ENCODE assay signal across 1 cellular context in the genomic region with DNA sequence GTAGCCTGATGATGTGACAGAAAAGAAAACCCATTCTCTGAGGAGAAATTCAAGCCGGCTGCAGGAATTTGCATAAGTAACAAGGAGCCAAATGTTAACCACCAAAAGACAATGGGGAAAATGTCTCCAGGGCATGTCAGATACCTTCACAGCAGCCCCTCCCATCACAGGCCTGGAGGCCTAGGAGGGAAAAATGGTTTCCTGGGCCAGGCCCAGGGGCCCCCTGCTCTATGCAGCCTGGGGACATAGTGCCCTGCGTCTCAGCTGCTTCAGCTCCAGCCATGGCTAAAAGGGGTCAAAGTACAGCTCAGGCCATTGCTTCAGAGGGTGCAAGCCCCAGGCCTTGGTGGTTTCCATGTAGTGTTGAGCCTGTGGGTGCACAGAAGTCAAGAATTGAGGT.
TF ChIP-seq lines count a peak whose summit lies in the region.

No MANE protein-coding gene starts in this region.

TF ChIP-seq in HepG2, 621 proteins besides CTCF, POLR2A, EP300 and RAD21:
- TF ChIP-seq NRL (CRISPR knock-in tag; IDR thresholded peaks at IDR 0.05; ENCODE audit: borderline replicate concordance), result 0 out of 2 replicates have a peak, but pooled peaks have one; percentile 24
- TF ChIP-seq, protein P1, sequence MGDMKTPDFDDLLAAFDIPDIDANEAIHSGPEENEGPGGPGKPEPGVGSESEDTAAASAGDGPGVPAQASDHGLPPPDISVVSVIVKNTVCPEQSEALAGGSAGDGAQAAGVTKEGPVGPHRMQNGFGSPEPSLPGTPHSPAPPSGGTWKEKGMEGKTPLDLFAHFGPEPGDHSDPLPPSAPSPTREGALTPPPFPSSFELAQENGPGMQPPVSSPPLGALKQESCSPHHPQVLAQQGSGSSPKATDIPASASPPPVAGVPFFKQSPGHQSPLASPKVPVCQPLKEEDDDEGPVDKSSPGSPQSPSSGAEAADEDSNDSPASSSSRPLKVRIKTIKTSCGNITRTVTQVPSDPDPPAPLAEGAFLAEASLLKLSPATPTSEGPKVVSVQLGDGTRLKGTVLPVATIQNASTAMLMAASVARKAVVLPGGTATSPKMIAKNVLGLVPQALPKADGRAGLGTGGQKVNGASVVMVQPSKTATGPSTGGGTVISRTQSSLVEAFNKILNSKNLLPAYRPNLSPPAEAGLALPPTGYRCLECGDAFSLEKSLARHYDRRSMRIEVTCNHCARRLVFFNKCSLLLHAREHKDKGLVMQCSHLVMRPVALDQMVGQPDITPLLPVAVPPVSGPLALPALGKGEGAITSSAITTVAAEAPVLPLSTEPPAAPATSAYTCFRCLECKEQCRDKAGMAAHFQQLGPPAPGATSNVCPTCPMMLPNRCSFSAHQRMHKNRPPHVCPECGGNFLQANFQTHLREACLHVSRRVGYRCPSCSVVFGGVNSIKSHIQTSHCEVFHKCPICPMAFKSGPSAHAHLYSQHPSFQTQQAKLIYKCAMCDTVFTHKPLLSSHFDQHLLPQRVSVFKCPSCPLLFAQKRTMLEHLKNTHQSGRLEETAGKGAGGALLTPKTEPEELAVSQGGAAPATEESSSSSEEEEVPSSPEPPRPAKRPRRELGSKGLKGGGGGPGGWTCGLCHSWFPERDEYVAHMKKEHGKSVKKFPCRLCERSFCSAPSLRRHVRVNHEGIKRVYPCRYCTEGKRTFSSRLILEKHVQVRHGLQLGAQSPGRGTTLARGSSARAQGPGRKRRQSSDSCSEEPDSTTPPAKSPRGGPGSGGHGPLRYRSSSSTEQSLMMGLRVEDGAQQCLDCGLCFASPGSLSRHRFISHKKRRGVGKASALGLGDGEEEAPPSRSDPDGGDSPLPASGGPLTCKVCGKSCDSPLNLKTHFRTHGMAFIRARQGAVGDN (CRISPR knock-in tag; IDR thresholded peaks at IDR 0.05), result peak; percentile 29; the same call in 1 of the 2 replicates
- 0 out of 2 replicates have a peak, but pooled peaks have one; percentile 38 for TF ChIP-seq ZMYM2 (CRISPR knock-in tag; IDR thresholded peaks at IDR 0.05)
